In genomic region chr14:29092121-29092520, GRCh38 we compare ENCODE assay signal across 16 cellular contexts.
A peak's percentile ranks its signal among the peaks of the same experiment; 100 is the strongest.
DNase-seq lines count a peak whose midpoint lies in the region; ATAC-seq and TF ChIP-seq lines count a peak whose summit lies in the region.
"Had no signal": no experiment of that assay in that cellular context is flagged by ENCODE, and none has a peak within 500 bp of the region (broad histone marks: within the 10 kb centered on the region; RNA-seq: fewer than 3 reads in every experiment).

No MANE protein-coding gene starts in this region.

- H2AFZ ChIP-seq in GM23248 = peak overlapping the region; percentile 67
- H2AFZ ChIP-seq in SU-DHL-6 (ENCODE audit: low read depth, low read length, severe bottlenecking) = peak overlapping the region; percentile 43
- peak overlapping the region; percentile 68 for H2AFZ ChIP-seq in osteoblast (ENCODE audit: low read length)

- no peaks in the 10 kb centered on the region for H3K4me1 Mint-ChIP-seq in activated CD4-positive, alpha-beta T cell treated with anti-CD3 and anti-CD28 coated beads, Interleukin-2, amount 10 ng/mL, durations not matched to agents 7 days and 5 days
- H3K4me1 Mint-ChIP-seq: CD14-positive monocyte; CD4-positive, alpha-beta memory T cell had no signal

- 42 to 43% methylated on average over 4 of the region's 4 CpGs for WGBS in GM23248 (ENCODE audit: low coverage in 1 of 2, low lambda C conversion rate in 2 of 2, missing lambda C conversion rate in 2 of 2), 2 experiments

- POLR2A ChIA-PET in activated CD4-positive, alpha-beta T cell treated with anti-CD3 and anti-CD28 coated beads, Interleukin-2, amount 10 ng/mL, durations not matched to agents 7 days and 5 days (lab: Charles Lee) = no interaction called here

- peaks cover 14% of the 10 kb centered on the region for H3K9me3 Mint-ChIP-seq in activated CD4-positive, alpha-beta T cell treated with anti-CD3 and anti-CD28 coated beads, Interleukin-2, amount 10 ng/mL, durations not matched to agents 7 days and 5 days

- H3K4me3 Mint-ChIP-seq in activated CD4-positive, alpha-beta T cell treated with anti-CD3 and anti-CD28 coated beads, Interleukin-2, amount 10 ng/mL, durations not matched to agents 7 days and 5 days = no peak overlapping the region
- H3K4me3 Mint-ChIP-seq: CD14-positive monocyte; CD4-positive, alpha-beta memory T cell had no signal

- H3K36me3 ChIP-seq in GM23248 (ENCODE audit: low read depth) (no peaks in the 10 kb centered on the region), SU-DHL-6 (ENCODE audit: low read length) (no peaks in the 10 kb centered on the region), osteoblast (ENCODE audit: insufficient read depth, low read length) (no peaks in the 10 kb centered on the region)
- H3K36me3 ChIP-seq: BLaER1, HAP-1 had no signal

- H4K20me1 ChIP-seq in GM23248 (ENCODE audit: insufficient read depth) (no peaks in the 10 kb centered on the region), SU-DHL-6 (ENCODE audit: low read depth, low read length) (no peaks in the 10 kb centered on the region), osteoblast (ENCODE audit: insufficient read depth, low read length) (no peaks in the 10 kb centered on the region)
- H4K20me1 ChIP-seq: BLaER1 had no signal

- TF ChIP-seq CTCF in SU-DHL-6 (IDR thresholded peaks at IDR 0.05; ENCODE audit: insufficient read depth, low read length, poor library complexity, severe bottlenecking) = no peak
- no peak for TF ChIP-seq CTCF in osteoblast (IDR thresholded peaks at IDR 0.05; ENCODE audit: extremely low read depth, low read depth, low read length)

- no peaks in the 10 kb centered on the region for H3K27me3 Mint-ChIP-seq in activated CD4-positive, alpha-beta T cell treated with anti-CD3 and anti-CD28 coated beads, Interleukin-2, amount 10 ng/mL, durations not matched to agents 7 days and 5 days
- H3K27me3 Mint-ChIP-seq: CD4-positive, alpha-beta memory T cell had no signal

- ATAC-seq in GM18511 (IDR thresholded peaks at IDR 0.05; ENCODE audit: unreplicated experiment) = no peak
- ATAC-seq in HG02588 (IDR thresholded peaks at IDR 0.05; ENCODE audit: unreplicated experiment) = no peak

- H3K9me2 ChIP-seq in GM23248 (ENCODE audit: insufficient read depth) (no peaks in the 10 kb centered on the region), SU-DHL-6 (replicated peaks; ENCODE audit: insufficient read depth, low read length) (no peaks in the 10 kb centered on the region)

- in situ Hi-C loops in GM23248 (cut with MboI) = no loop called here

- no peaks in the 10 kb centered on the region for H3K36me3 Mint-ChIP-seq in activated CD4-positive, alpha-beta T cell treated with anti-CD3 and anti-CD28 coated beads, Interleukin-2, amount 10 ng/mL, durations not matched to agents 7 days and 5 days (ENCODE audit: low read depth)
- H3K36me3 Mint-ChIP-seq: CD14-positive monocyte; CD4-positive, alpha-beta memory T cell had no signal

- H3K4me3 ChIP-seq in GM23248 = no peak overlapping the region
- H3K4me3 ChIP-seq in SU-DHL-6 (ENCODE audit: insufficient read depth, low read length, poor library complexity, severe bottlenecking) = no peak overlapping the region
- H3K4me3 ChIP-seq in osteoblast (ENCODE audit: insufficient read depth, low read length) = peak overlapping the region; percentile 6
- H3K4me3 ChIP-seq: BLaER1, HAP-1 had no signal

- DNase-seq in GM23248 (no peak), osteoblast (ENCODE audit: insufficient read length, low spot score, missing footprints) (no peak)
- no peak for DNase-seq in activated CD4-positive, alpha-beta T cell treated with anti-CD3 and anti-CD28 coated beads, Interleukin-2, amount 10 ng/mL, durations not matched to agents 7 days and 5 days
- no peak for DNase-seq in effector CD4-positive, alpha-beta T cell
- DNase-seq: 8988T; CD4-positive, alpha-beta memory T cell; DMS153; DMS79; GDM1 had no signal

- no peaks in the 10 kb centered on the region for H3K4me1 ChIP-seq in GM23248 (ENCODE audit: insufficient read depth)
- no peaks in the 10 kb centered on the region for H3K4me1 ChIP-seq in osteoblast (ENCODE audit: insufficient read depth, low read length)
- H3K4me1 ChIP-seq: BLaER1, HAP-1 had no signal

- H3K4me2 ChIP-seq in GM23248 (ENCODE audit: unreplicated experiment) = no peak overlapping the region
- no peak overlapping the region for H3K4me2 ChIP-seq in SU-DHL-6 (ENCODE audit: low read depth, low read length, poor library complexity, severe bottlenecking)
- peak overlapping the region; percentile 41 for H3K4me2 ChIP-seq in osteoblast (ENCODE audit: insufficient read depth, low read length)
- H3K4me2 ChIP-seq: BLaER1 had no signal

- no peaks in the 10 kb centered on the region for H3K9me3 ChIP-seq in GM23248 (ENCODE audit: low read depth)
- H3K9me3 ChIP-seq in SU-DHL-6 (ENCODE audit: insufficient read depth, low read length) = no peaks in the 10 kb centered on the region
- H3K9me3 ChIP-seq in osteoblast (ENCODE audit: low read depth, low read length) = no peaks in the 10 kb centered on the region
- H3K9me3 ChIP-seq: BLaER1, HAP-1 had no signal

- H3F3A ChIP-seq in GM23248 (ENCODE audit: insufficient read depth) = no peaks in the 10 kb centered on the region
- no peaks in the 10 kb centered on the region for H3F3A ChIP-seq in SU-DHL-6 (ENCODE audit: insufficient read depth)

- H3K27ac ChIP-seq in GM23248 (no peak overlapping the region), SU-DHL-6 (ENCODE audit: low read depth, low read length) (no peak overlapping the region), cingulate gyrus (ENCODE audit: low read depth, low read length) (peak overlapping the region; percentile 76), osteoblast (ENCODE audit: low read depth, low read length) (no peak overlapping the region)
- H3K27ac ChIP-seq: BLaER1 had no signal

- H3K9ac ChIP-seq in GM23248 (no peak overlapping the region), SU-DHL-6 (ENCODE audit: low read length) (no peak overlapping the region)
- H3K9ac ChIP-seq: BLaER1 had no signal

- CTCF ChIA-PET in activated CD4-positive, alpha-beta T cell treated with anti-CD3 and anti-CD28 coated beads, Interleukin-2, amount 10 ng/mL, durations not matched to agents 7 days and 5 days (lab: Charles Lee) = no interaction called here

- H3K27me3 ChIP-seq in GM23248 (replicated peaks; ENCODE audit: insufficient read depth) (no peaks in the 10 kb centered on the region; the same call in 1 of the 2 replicates), SU-DHL-6 (ENCODE audit: low read length) (no peaks in the 10 kb centered on the region), osteoblast (ENCODE audit: insufficient read depth, low read length) (no peaks in the 10 kb centered on the region)
- H3K27me3 ChIP-seq: BLaER1 had no signal

- H3K27ac Mint-ChIP-seq in activated CD4-positive, alpha-beta T cell treated with anti-CD3 and anti-CD28 coated beads, Interleukin-2, amount 10 ng/mL, durations not matched to agents 7 days and 5 days = no peak overlapping the region
- H3K27ac Mint-ChIP-seq: CD14-positive monocyte; CD4-positive, alpha-beta memory T cell had no signal

- H3K79me2 ChIP-seq in GM23248 (ENCODE audit: insufficient read depth) (no peaks in the 10 kb centered on the region), SU-DHL-6 (ENCODE audit: insufficient read depth, low read length) (no peaks in the 10 kb centered on the region), osteoblast (ENCODE audit: insufficient read depth, low read length) (no peaks in the 10 kb centered on the region)
